1 cellular context compared by ENCODE assay signal in the genomic region with DNA sequence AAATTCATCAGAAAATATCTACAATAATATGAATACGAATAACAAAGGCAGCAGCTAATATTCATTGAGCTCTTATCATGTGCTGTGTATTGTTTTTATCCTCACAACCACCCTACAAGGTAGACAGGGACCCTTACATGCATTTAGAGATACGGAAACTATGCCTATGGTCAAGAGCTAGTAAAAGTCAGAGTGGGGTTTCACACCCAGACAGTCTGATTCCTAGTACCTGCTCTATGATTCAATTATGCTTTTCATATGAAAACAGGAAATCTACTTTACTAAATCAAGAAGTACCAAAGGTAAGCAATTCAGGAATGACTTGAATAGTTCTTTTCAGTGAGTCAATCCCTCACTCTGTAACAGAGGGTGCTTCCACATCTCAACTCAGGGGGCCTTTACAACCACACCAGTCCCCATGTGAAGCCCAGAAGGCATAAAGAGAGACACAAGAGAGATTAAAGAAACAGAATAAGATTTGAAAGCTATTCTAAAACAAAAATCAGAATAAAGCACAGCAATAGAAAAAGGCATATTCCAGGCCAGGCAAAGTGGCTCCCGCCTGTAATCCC.
TF ChIP-seq lines count a peak whose summit lies in the region.

No MANE protein-coding gene starts in this region.

TF ChIP-seq in SK-N-SH, 30 proteins besides CTCF, POLR2A, EP300 and RAD21:
- TF ChIP-seq, protein P1, sequence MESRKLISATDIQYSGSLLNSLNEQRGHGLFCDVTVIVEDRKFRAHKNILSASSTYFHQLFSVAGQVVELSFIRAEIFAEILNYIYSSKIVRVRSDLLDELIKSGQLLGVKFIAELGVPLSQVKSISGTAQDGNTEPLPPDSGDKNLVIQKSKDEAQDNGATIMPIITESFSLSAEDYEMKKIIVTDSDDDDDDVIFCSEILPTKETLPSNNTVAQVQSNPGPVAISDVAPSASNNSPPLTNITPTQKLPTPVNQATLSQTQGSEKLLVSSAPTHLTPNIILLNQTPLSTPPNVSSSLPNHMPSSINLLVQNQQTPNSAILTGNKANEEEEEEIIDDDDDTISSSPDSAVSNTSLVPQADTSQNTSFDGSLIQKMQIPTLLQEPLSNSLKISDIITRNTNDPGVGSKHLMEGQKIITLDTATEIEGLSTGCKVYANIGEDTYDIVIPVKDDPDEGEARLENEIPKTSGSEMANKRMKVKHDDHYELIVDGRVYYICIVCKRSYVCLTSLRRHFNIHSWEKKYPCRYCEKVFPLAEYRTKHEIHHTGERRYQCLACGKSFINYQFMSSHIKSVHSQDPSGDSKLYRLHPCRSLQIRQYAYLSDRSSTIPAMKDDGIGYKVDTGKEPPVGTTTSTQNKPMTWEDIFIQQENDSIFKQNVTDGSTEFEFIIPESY (IDR thresholded peaks at IDR 0.05; ENCODE audit: borderline replicate concordance, low read depth): no peak
- TF ChIP-seq RFX5 (IDR thresholded peaks at IDR 0.05; ENCODE audit: low read length) (no peak), GATA2 (CRISPR knock-in tag; IDR thresholded peaks at IDR 0.05) (no peak), POLR2AphosphoS5 (IDR thresholded peaks at IDR 0.05; ENCODE audit: low read depth, low read length) (no peak), CHD2 (IDR thresholded peaks at IDR 0.05; ENCODE audit: low read length, partially characterized antibody) (no peak)
TF ChIP-seq in SK-N-SH: peak in this region for 0.
